In genomic region chr6:17968876-17969275, GRCh38 we compare ENCODE assay signal across 17 cellular contexts. TPM values are rescaled to one million over a fixed set of nuclear protein-coding genes. Genes with fewer than 3 reads are reported as not detected.
DNase-seq lines count a peak whose midpoint lies in the region; ATAC-seq, FAIRE-seq and TF ChIP-seq lines count a peak whose summit lies in the region.
"Had no signal": no experiment of that assay in that cellular context is flagged by ENCODE, and none has a peak within 500 bp of the region (broad histone marks: within the 10 kb centered on the region; RNA-seq: fewer than 3 reads in every experiment).

No MANE protein-coding gene starts in this region.

- ATAC-seq in GM18511 (IDR thresholded peaks at IDR 0.05; ENCODE audit: unreplicated experiment) (no peak), omental fat pad (ENCODE audit: low FRiP score) (no peak)

- H3K27me3 ChIP-seq in mammary epithelial cell (ENCODE audit: insufficient read depth, low read length) (no peaks in the 10 kb centered on the region), breast epithelium (no peaks in the 10 kb centered on the region), bronchial epithelial cell (ENCODE audit: control insufficient read depth, insufficient read depth, low read length) (no peaks in the 10 kb centered on the region), keratinocyte (ENCODE audit: control insufficient read depth, extremely low read depth, insufficient read depth, low read length) (no peaks in the 10 kb centered on the region)

- in situ Hi-C loops in mammary epithelial cell (cut with MboI; ENCODE audit: low sequenced_read_pairs in 2 of 2): no loop called here

- H3K4me2 ChIP-seq in mammary epithelial cell (ENCODE audit: insufficient read depth, low read depth, low read length): peak overlapping the region; percentile 11
- peak overlapping the region; percentile 51 for H3K4me2 ChIP-seq in keratinocyte (ENCODE audit: control insufficient read depth, extremely low read depth, insufficient read depth, low read depth, low read length)
- H3K4me2 ChIP-seq: KMS-11 had no signal

- BruUV-seq in mammary epithelial cell (replicated peaks; lab: Mats Ljungman, UMichigan): no TSS peak

- WGBS in mammary epithelial cell (ENCODE audit: low coverage, missing lambda C conversion rate): 71% methylated on average over 2 of the region's 2 CpGs

- no peaks in the 10 kb centered on the region for H3K9me3 ChIP-seq in mammary epithelial cell (replicated peaks; ENCODE audit: insufficient read depth, low read length)
- no peaks in the 10 kb centered on the region for H3K9me3 ChIP-seq in breast epithelium
- no peaks in the 10 kb centered on the region for H3K9me3 ChIP-seq in keratinocyte (ENCODE audit: control insufficient read depth, low read depth, low read length)

- H3K79me2 ChIP-seq in mammary epithelial cell (ENCODE audit: insufficient read depth, low read length): peaks cover 95% of the 10 kb centered on the region
- H3K79me2 ChIP-seq in keratinocyte (ENCODE audit: control insufficient read depth, insufficient read depth, low read length): peaks cover 96% of the 10 kb centered on the region

- H2AFZ ChIP-seq in mammary epithelial cell (ENCODE audit: low read depth, low read length): no peak overlapping the region
- no peak overlapping the region for H2AFZ ChIP-seq in keratinocyte (ENCODE audit: control insufficient read depth, low read length)

- H4K20me1 ChIP-seq in mammary epithelial cell (ENCODE audit: insufficient read depth, low read length) (no peaks in the 10 kb centered on the region), keratinocyte (ENCODE audit: control insufficient read depth, extremely low read depth, insufficient read depth, low read length) (peaks cover 14% of the 10 kb centered on the region)

- H3K4me1 ChIP-seq in mammary epithelial cell (ENCODE audit: insufficient read depth, low read length): peaks cover 62% of the 10 kb centered on the region
- peaks cover 0 to 8% of the 10 kb centered on the region in 2 donors for H3K4me1 ChIP-seq in breast epithelium
- peaks cover 69% of the 10 kb centered on the region for H3K4me1 ChIP-seq in keratinocyte (ENCODE audit: control insufficient read depth, extremely low read depth, insufficient read depth, low read length)

- no peak overlapping the region for H3K9ac ChIP-seq in mammary epithelial cell (ENCODE audit: insufficient read depth, low read length)
- no peak overlapping the region for H3K9ac ChIP-seq in keratinocyte (ENCODE audit: control insufficient read depth, extremely low read depth, insufficient read depth, low read length)
- H3K9ac ChIP-seq: KMS-11 had no signal

- DNase-seq in mammary epithelial cell (no peak), breast epithelium (ENCODE audit: low spot score in 2 of 2) (no peak), bronchial epithelial cell (ENCODE audit: low read depth) (no peak), keratinocyte (ENCODE audit: low read depth, low spot score) (no peak), SHP77 treated with DMSO at 0.1 percent for 48 hours (lab: John Stamatoyannopoulos, UW) (no peak), omental fat pad (ENCODE audit: low spot score) (no peak), RKO (ENCODE audit: low spot score) (no peak)
- DNase-seq: CD4-positive, CD25-positive, alpha-beta regulatory T cell; NCI-H1092; NCI-H146; NCI-H2081; NCI-H510A treated with DMSO at 0.1 percent for 48 hours; NCI-H82; Right ventricle myocardium superior had no signal

- intact Hi-C loops in mammary epithelial cell (cut with micrococcal nuclease) (no loop called here), breast epithelium (cut with DNase I; ENCODE audit: low total_unique reads) (no loop called here)

- no peak for TF ChIP-seq CTCF in mammary epithelial cell (conservative IDR thresholded peaks at IDR 0.05 in 1 of 2, IDR thresholded peaks at IDR 0.05 in 1 of 2; ENCODE audit: extremely low read depth in 1 of 2, insufficient read depth in 1 of 2, low read depth in 1 of 2, low read length in 2 of 2)
- no peak for TF ChIP-seq CTCF in breast epithelium (IDR thresholded peaks at IDR 0.05)
- no peak for TF ChIP-seq CTCF in bronchial epithelial cell (IDR thresholded peaks at IDR 0.05; ENCODE audit: insufficient read depth, low read length, severe bottlenecking)
- no peak for TF ChIP-seq CTCF in keratinocyte (optimal IDR thresholded peaks at IDR 0.05 in 1 of 3, IDR thresholded peaks at IDR 0.05 in 1 of 3, conservative IDR thresholded peaks at IDR 0.05 in 1 of 3; ENCODE audit: extremely low read depth in 1 of 3, insufficient read depth in 2 of 3, low read length in 3 of 3)
- no peak for TF ChIP-seq CTCF in omental fat pad (IDR thresholded peaks at IDR 0.05)

- TF ChIP-seq POLR2A in breast epithelium (IDR thresholded peaks at IDR 0.05): no peak

- CTCF ChIA-PET in mammary epithelial cell (lab: Charles Lee; ENCODE audit: low non-redundant PET): no interaction called here

- peaks cover 2% of the 10 kb centered on the region for H3K9me1 ChIP-seq in keratinocyte (ENCODE audit: control insufficient read depth, extremely low read depth, insufficient read depth, low read length)

- FAIRE-seq in bronchial epithelial cell (lab: Jason Lieb, UNC): peak; percentile 58
- peak; percentile 88 for FAIRE-seq in keratinocyte (lab: Jason Lieb, UNC)

- H3K36me3 ChIP-seq in mammary epithelial cell (ENCODE audit: insufficient read depth, low read length) (no peaks in the 10 kb centered on the region), breast epithelium (no peaks in the 10 kb centered on the region), bronchial epithelial cell (ENCODE audit: control insufficient read depth, insufficient read depth, low read length) (no peaks in the 10 kb centered on the region), keratinocyte (ENCODE audit: control insufficient read depth in 2 of 2, extremely low read depth in 1 of 2, insufficient read depth in 2 of 2, low read length in 2 of 2) (peaks cover 0 to 9% of the 10 kb centered on the region in 2 experiments)

- H3K27ac ChIP-seq in mammary epithelial cell (ENCODE audit: insufficient read depth, low read depth, low read length) (peak overlapping the region; percentile 30), breast epithelium (peak overlapping the region in 1 of 2 donors; percentile 26), keratinocyte (ENCODE audit: control insufficient read depth, insufficient read depth, low read length) (peak overlapping the region; percentile 78)
- H3K27ac ChIP-seq: 22Rv1, KMS-11 had no signal

- H3K4me3 ChIP-seq in mammary epithelial cell (replicated peaks in 1 of 3; ENCODE audit: insufficient read depth in 1 of 3, low read depth in 2 of 3, low read length in 3 of 3): no peak overlapping the region
- H3K4me3 ChIP-seq in breast epithelium: no peak overlapping the region
- H3K4me3 ChIP-seq in bronchial epithelial cell (ENCODE audit: low read depth, low read length): no peak overlapping the region
- H3K4me3 ChIP-seq in keratinocyte (ENCODE audit: control insufficient read depth in 2 of 3, extremely low read depth in 1 of 3, insufficient read depth in 2 of 3, low read depth in 1 of 3, low read length in 3 of 3): peak overlapping the region in 1 of 3 experiments; percentile 35

- dilution Hi-C loops in mammary epithelial cell (cut with HindIII; ENCODE audit: low sequenced_read_pairs): no loop called here
- dilution Hi-C loops in keratinocyte (cut with MboI; ENCODE audit: extremely low pct_ligation_motif_present, low sequenced_read_pairs): no loop called here

RNA-seq across cellular contexts. Expression of gene KIF13A, which starts 18.6 kb away (rescaled TPM):
- total RNA-seq in mammary epithelial cell (10 to 100 TPM; 71.2 to 85.5 TPM), breast epithelium (10 to 100 TPM; 40.0 to 60.4 (median 49.6) TPM), bronchial epithelial cell (47.4 and 58.8 TPM in 2 replicates), omental fat pad (10 to 100 TPM; 38.6 to 64.3 (median 43.9) TPM)
- polyA plus RNA-seq in mammary epithelial cell (36.9 TPM), keratinocyte (90.1 to 106 TPM (median 96.2 TPM) in 3 replicates)
- polyA minus RNA-seq in mammary epithelial cell (69.5 TPM), keratinocyte (87.5 to 126 TPM (median 106 TPM) in 3 replicates)
- 40.6 TPM for polyA plus RNA-seq in keratinocyte (2011; ENCODE audit: low read depth)
- polyA plus RNA-seq in keratinocyte (2011; cell fraction: cytosol; rRNA removed): 81.7 and 104 TPM in 2 replicates
- polyA plus RNA-seq in keratinocyte (2011; cell fraction: nucleus; rRNA removed): 149 and 161 TPM in 2 replicates
- polyA plus RNA-seq in keratinocyte (2012; ENCODE audit: low replicate concordance): 51.2 and 90.2 TPM in 2 replicates
- 73.3 TPM for polyA minus RNA-seq in keratinocyte (2011; cell fraction: cytosol; rRNA and poly(A)+ RNA removed)
- 171 and 308 TPM in 2 replicates for polyA minus RNA-seq in keratinocyte (2011; cell fraction: nucleus; rRNA and poly(A)+ RNA removed)
- polyA plus RNA-seq: CD4-positive, CD25-positive, alpha-beta regulatory T cell had no signal
